Comparison of ENCODE assay signal across 20 cellular contexts in genomic region chr6:6772751-6773150, GRCh38.
A peak's percentile ranks its signal among the peaks of the same experiment; 100 is the strongest.
DNase-seq lines count a peak whose midpoint lies in the region; ATAC-seq, FAIRE-seq and TF ChIP-seq lines count a peak whose summit lies in the region.
"Had no signal": no experiment of that assay in that cellular context is flagged by ENCODE, and none has a peak within 500 bp of the region (broad histone marks: within the 10 kb centered on the region; RNA-seq: fewer than 3 reads in every experiment).

No MANE protein-coding gene starts in this region.

- DNase-seq in cardiac muscle cell (ENCODE audit: low read depth in 1 of 2, low spot score in 1 of 2): peak in 1 of 2 donors; percentile 9
- DNase-seq in cardiac septum (ENCODE audit: low spot score): no peak
- DNase-seq in NCI-H82 treated with DMSO at 0.1 percent for 48 hours (lab: John Stamatoyannopoulos, UW; ENCODE audit: unreplicated experiment): peak; percentile 21
- DNase-seq in iPS-NIHi7 (ENCODE audit: extremely low spot score): peak; percentile 46
- DNase-seq in NCI-H526 treated with DMSO at 0.1 percent for 48 hours (lab: John Stamatoyannopoulos, UW): no peak
- no peak for DNase-seq in RCC 7860 (ENCODE audit: low spot score)
- DNase-seq in stimulated activated CD4-positive, alpha-beta T cell treated with anti-CD3 and anti-CD28 coated beads, Interleukin-4, amount 100 ng/mL, for 4 hours: no peak
- DNase-seq: activated CD4-positive, alpha-beta T cell treated with anti-CD3 and anti-CD28 coated beads, Interleukin-2, amount 50 U/mL, for 1 hour; activated gamma-delta T cell treated with Interleukin-2 at 50 U/mL for 16 hours; effector memory CD8-positive, alpha-beta T cell; islet precursor cell; naive thymus-derived CD8-positive, alpha-beta T cell; NCI-H187; RPMI8226; stimulated activated CD4-positive, alpha-beta T cell treated with anti-CD3 and anti-CD28 coated beads, Interleukin-12 subunit alpha, Interleukin-12 subunit beta, amount 100 ng/mL, for 4 hours; SW 1271; tibial artery had no signal

- intact Hi-C loops in cardiac septum (cut with DNase I): no loop called here

- H3K27me3 ChIP-seq in cardiac muscle cell: no peaks in the 10 kb centered on the region
- H3K27me3 ChIP-seq: tibial artery had no signal

- no peak for ATAC-seq in GM18868 (IDR thresholded peaks at IDR 0.05; ENCODE audit: unreplicated experiment)
- ATAC-seq: effector memory CD8-positive, alpha-beta T cell; HepG2; naive thymus-derived CD8-positive, alpha-beta T cell had no signal

- H3K36me3 ChIP-seq in cardiac muscle cell: no peaks in the 10 kb centered on the region
- H3K36me3 ChIP-seq: tibial artery had no signal

- H3K9me3 ChIP-seq in cardiac muscle cell (ENCODE audit: low read depth): no peaks in the 10 kb centered on the region

- H3K4me3 ChIP-seq in cardiac muscle cell: no peak overlapping the region
- H3K4me3 ChIP-seq: tibial artery had no signal

- H3K4me1 ChIP-seq in cardiac muscle cell (ENCODE audit: low read depth): peaks cover 9% of the 10 kb centered on the region
- H3K4me1 ChIP-seq: tibial artery had no signal

- FAIRE-seq in RCC 7860 (lab: Jason Lieb, UNC): no peak
- FAIRE-seq: HepG2, TTC549 had no signal

- TF ChIP-seq CTCF in cardiac muscle cell (IDR thresholded peaks at IDR 0.05; ENCODE audit: low read depth, low read length): no peak

- peak overlapping the region; percentile 57 for H3K27ac ChIP-seq in cardiac muscle cell
- H3K27ac ChIP-seq: tibial artery had no signal

Comparison
In these comparisons a context has a peak if more than half of its experiments do, and no peak if none do; other contexts are left out.
1. DNase-seq: peak in NCI-H82 treated with DMSO at 0.1 percent for 48 hours (single experiment) and iPS-NIHi7 (single experiment); none in cardiac septum (single experiment), NCI-H526 treated with DMSO at 0.1 percent for 48 hours (single experiment), RCC 7860 (single experiment) and stimulated activated CD4-positive, alpha-beta T cell treated with anti-CD3 and anti-CD28 coated beads, Interleukin-4, amount 100 ng/mL, for 4 hours (0 of 2).